ENCODE assay signal across 9 cellular contexts in genomic region chr2:95399061-95399460, GRCh38.
"Had no signal": no experiment of that assay in that cellular context is flagged by ENCODE, and none has a peak within 500 bp of the region (broad histone marks: within the 10 kb centered on the region; RNA-seq: fewer than 3 reads in every experiment).

No MANE protein-coding gene starts in this region.

- H3K9me3 ChIP-seq: HAP-1 had no signal

- H2AFZ ChIP-seq: GM23248, GM23338 had no signal

- DNase-seq: GM23248, GOT3, H7, H9, HCEC 1CT, HFFc6 had no signal

- H3K4me1 ChIP-seq: HAP-1 had no signal

- H3K4me3 Mint-ChIP-seq: GM23338, H9, HFFc6 had no signal

- H3K27ac Mint-ChIP-seq: GM23338, H9, HFFc6 had no signal

- H3K36me3 ChIP-seq: HAP-1 had no signal

- H3K4me3 ChIP-seq: GM23248, GM23338, HAP-1 had no signal

- ATAC-seq: GM23338, HCT116 had no signal

- H3K4me2 ChIP-seq: GM23338 had no signal

- H3K27ac ChIP-seq: GM23248 had no signal

- H3K9ac ChIP-seq: GM23248 had no signal

- H3K9me3 Mint-ChIP-seq: GM23338, H9, HFFc6 had no signal
